Comparison of ENCODE assay signal across 19 cellular contexts in the genomic region with DNA sequence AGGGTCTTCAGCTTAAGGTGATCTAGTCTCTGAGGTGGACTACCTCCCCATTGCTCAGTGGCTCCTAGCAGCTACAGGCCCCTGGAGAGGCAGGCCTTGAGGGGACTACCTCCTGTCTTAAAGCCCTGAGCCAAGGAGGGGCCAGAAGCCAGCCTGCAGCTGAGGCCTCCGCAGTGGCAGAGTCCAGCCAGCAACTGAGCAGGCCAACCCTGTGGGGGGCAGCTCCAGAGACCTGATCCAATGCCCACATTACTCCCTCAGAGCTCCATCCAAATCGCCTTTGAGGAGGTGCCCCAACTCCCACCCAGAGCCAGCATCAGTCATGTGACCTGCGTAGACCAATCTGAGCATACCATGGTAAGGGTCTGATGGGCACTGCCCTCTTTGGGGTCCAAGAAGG. TPM values are rescaled to one million over a fixed set of nuclear protein-coding genes. Genes with fewer than 3 reads are reported as not detected.
DNase-seq lines count a peak whose midpoint lies in the region; ATAC-seq, FAIRE-seq and TF ChIP-seq lines count a peak whose summit lies in the region.
"Had no signal": no experiment of that assay in that cellular context is flagged by ENCODE, and none has a peak within 500 bp of the region (broad histone marks: within the 10 kb centered on the region; RNA-seq: fewer than 3 reads in every experiment).

No MANE protein-coding gene starts in this region.

- intact Hi-C loops in activated CD4-positive, alpha-beta T cell treated with anti-CD3 and anti-CD28 coated beads, Interleukin-2, amount 10 ng/mL, durations not matched to agents 24 days and 14 days (cut with micrococcal nuclease): loop anchor here (5.0 kb wide), 1 partner anchor 97 kb away; the partner anchor contains the start of gene CBL
- intact Hi-C loops in GM12878 (cut with micrococcal nuclease; ENCODE audit: unreplicated experiment): loop anchor here (5.0 kb wide), 1 partner anchor 87 kb away; no protein-coding TSS in a partner anchor
- intact Hi-C loops in left cardiac atrium (cut with DNase I): no loop called here

- H3K9me3 ChIP-seq in Loucy (ENCODE audit: insufficient read depth, low read depth, low read length): no peaks in the 10 kb centered on the region
- no peaks in the 10 kb centered on the region for H3K9me3 ChIP-seq in GM12878 (replicated peaks; ENCODE audit: control insufficient read depth, insufficient read depth, low read length)
- no peaks in the 10 kb centered on the region for H3K9me3 ChIP-seq in neural cell (ENCODE audit: low read length)
- H3K9me3 ChIP-seq in H9 (ENCODE audit: control insufficient read depth, low read depth, low read length): no peaks in the 10 kb centered on the region
- H3K9me3 ChIP-seq: A549, adrenal gland had no signal

- H3K9ac ChIP-seq in Loucy (ENCODE audit: low read depth, low read length, poor library complexity, severe bottlenecking) (peak overlapping the region; percentile 40), GM12878 (ENCODE audit: control insufficient read depth, insufficient read depth, low read length) (no peak overlapping the region), neural cell (ENCODE audit: low read length) (no peak overlapping the region), H9 (ENCODE audit: extremely low read depth, insufficient read length, low read length) (no peak overlapping the region)

- SMC1A ChIA-PET in GM12878 (lab: Charles Lee; ENCODE audit: uncharacterized antibody, unreplicated experiment): interaction anchor here (0.9 to 2.6 kb wide), 5 partner anchors 9 to 100 kb away, joined by 3 to 32 read pairs (median 5); partner anchors contain the start of gene HINFP

- H3K79me1 ChIP-seq in H9 (ENCODE audit: insufficient read depth, low read depth, low read length, poor library complexity, severe bottlenecking): no peaks in the 10 kb centered on the region

- H2BK120ac ChIP-seq in H9 (ENCODE audit: low read depth, low read length, poor library complexity, severe bottlenecking): no peak overlapping the region

- CTCF ChIA-PET in GM12878 (lab: Yijun Ruan, JAX): interaction anchor here (0.7 to 2.2 kb wide), 9 partner anchors 8 to 228 kb away, joined by 3 to 10 read pairs (median 5); partner anchors contain the start of gene HINFP

- H3K27ac ChIP-seq in GM12878 (ENCODE audit: control insufficient read depth, insufficient read depth): no peak overlapping the region
- H3K27ac ChIP-seq in neural cell (ENCODE audit: low read length): no peak overlapping the region
- H3K27ac ChIP-seq in H9 (ENCODE audit: insufficient read length, low read depth, low read length): no peak overlapping the region
- H3K27ac ChIP-seq: A549, adrenal gland, WERI-Rb-1 had no signal

- H3K4me1 ChIP-seq in Loucy (ENCODE audit: insufficient read depth, low read length, poor library complexity, severe bottlenecking) (peaks cover 31% of the 10 kb centered on the region), GM12878 (ENCODE audit: control insufficient read depth, insufficient read depth, low read length) (peaks cover 19% of the 10 kb centered on the region), H9 (ENCODE audit: insufficient read depth, low read length) (peaks cover 8% of the 10 kb centered on the region; the same call in 1 of the 2 replicates)

- H3K4ac ChIP-seq in H9 (ENCODE audit: low read depth, low read length): no peak overlapping the region

- no peak overlapping the region for H4K91ac ChIP-seq in H9 (ENCODE audit: insufficient read length, low read depth, low read length)

- no peak overlapping the region for H4K5ac ChIP-seq in H9 (ENCODE audit: insufficient read length, low read depth, low read length)

- ATAC-seq in GM12878 (no peak), left cardiac atrium (no peak)
- ATAC-seq: A549 had no signal

- H4K20me1 ChIP-seq in Loucy (ENCODE audit: insufficient read depth, low read length, poor library complexity, severe bottlenecking) (no peaks in the 10 kb centered on the region), GM12878 (ENCODE audit: control insufficient read depth, insufficient read depth) (no peaks in the 10 kb centered on the region), neural cell (ENCODE audit: insufficient read depth) (no peaks in the 10 kb centered on the region), H9 (ENCODE audit: control insufficient read depth, insufficient read depth, insufficient read length) (no peaks in the 10 kb centered on the region)

- peaks cover 35% of the 10 kb centered on the region for H3K79me2 ChIP-seq in Loucy (ENCODE audit: insufficient read depth, low read length)
- peaks cover 26% of the 10 kb centered on the region for H3K79me2 ChIP-seq in GM12878 (ENCODE audit: control insufficient read depth, insufficient read depth, low read length)
- H3K79me2 ChIP-seq in neural cell (replicated peaks; ENCODE audit: insufficient read depth, low read length): no peaks in the 10 kb centered on the region
- no peaks in the 10 kb centered on the region for H3K79me2 ChIP-seq in H9 (ENCODE audit: insufficient read depth, low read length)

- WGBS in GM12878 (ENCODE audit: insufficient coverage, insufficient replicate concordance, low lambda C conversion rate, missing lambda C conversion rate): 75% methylated on average over 3 of the region's 3 CpGs
- no CpG with 5 or more reads among the region's 3 CpGs for WGBS in H9 (ENCODE audit: extremely low coverage, insufficient read length, low lambda C conversion rate)

- no peak overlapping the region for H3T11ph ChIP-seq in H9 (ENCODE audit: low read length)

- H3K36me3 ChIP-seq in Loucy (ENCODE audit: insufficient read depth, low read length): peaks cover 11% of the 10 kb centered on the region; the same call in 1 of the 2 replicates
- H3K36me3 ChIP-seq in GM12878 (ENCODE audit: control insufficient read depth in 2 of 2, insufficient read depth in 2 of 2, low read length in 1 of 2): peaks cover 19% of the 10 kb centered on the region in 2 experiments
- no peaks in the 10 kb centered on the region for H3K36me3 ChIP-seq in neural cell (ENCODE audit: insufficient read depth, low read length)

- H2AFZ ChIP-seq in Loucy (ENCODE audit: low read length) (no peak overlapping the region), GM12878 (ENCODE audit: control insufficient read depth, low read depth, low read length) (no peak overlapping the region), neural cell (ENCODE audit: low read depth, low read length) (no peak overlapping the region), H9 (ENCODE audit: low read length) (no peak overlapping the region)

- FAIRE-seq in GM12878 (lab: Jason Lieb, UNC): no peak
- FAIRE-seq: A549, urothelium cell line had no signal

- H2BK20ac ChIP-seq in H9 (ENCODE audit: low read depth, low read length, poor library complexity, severe bottlenecking): no peak overlapping the region

- H3K4me1 Mint-ChIP-seq in activated CD4-positive, alpha-beta T cell treated with anti-CD3 and anti-CD28 coated beads, Interleukin-2, amount 10 ng/mL, durations not matched to agents 24 days and 14 days: peaks cover 39% of the 10 kb centered on the region
- peaks cover 27 to 28% of the 10 kb centered on the region in 2 experiments for H3K4me1 Mint-ChIP-seq in H9

- POLR2A ChIA-PET in GM12878 (lab: Charles Lee): interaction anchor here (0.5 to 7.2 kb wide), 5 partner anchors 11 to 218 kb away, joined by 3 to 76 read pairs (median 3); partner anchors contain the start of gene HINFP

- no peak overlapping the region for H2AK5ac ChIP-seq in H9 (ENCODE audit: insufficient read length, low read length)

- no peaks in the 10 kb centered on the region for H3K27me3 ChIP-seq in Loucy (ENCODE audit: insufficient read depth, low read length, poor library complexity, severe bottlenecking)
- no peaks in the 10 kb centered on the region for H3K27me3 ChIP-seq in GM12878 (replicated peaks in 1 of 2; ENCODE audit: control insufficient read depth in 2 of 2, insufficient read depth in 2 of 2, low read length in 1 of 2)
- H3K27me3 ChIP-seq in neural cell (ENCODE audit: insufficient read depth, low read depth, low read length): no peaks in the 10 kb centered on the region
- peaks cover 5% of the 10 kb centered on the region; the same call in 1 of the 2 replicates for H3K27me3 ChIP-seq in H9 (ENCODE audit: insufficient read depth, low read length)
- H3K27me3 ChIP-seq: adrenal gland had no signal

- no peak overlapping the region for H3K14ac ChIP-seq in H9 (ENCODE audit: insufficient read depth, low read length)

- TF ChIP-seq EP300 in GM12878 (IDR thresholded peaks at IDR 0.05; ENCODE audit: borderline replicate concordance in 1 of 2, control insufficient read depth in 1 of 2, low read depth in 2 of 2, low read length in 2 of 2) (no peak), neural cell (conservative IDR thresholded peaks at IDR 0.05; ENCODE audit: poor library complexity, severe bottlenecking) (no peak)

- RAD21 ChIA-PET in GM12878 (lab: Charles Lee; ENCODE audit: unreplicated experiment): interaction anchor here (1.1 to 1.5 kb wide), 2 partner anchors 10 to 11 kb away, joined by 3 to 5 read pairs; partner anchors contain the start of gene HINFP

- H3K4me2 ChIP-seq in Loucy (ENCODE audit: low read depth, low read length, poor library complexity, severe bottlenecking) (peak overlapping the region; percentile 100), GM12878 (ENCODE audit: control insufficient read depth, insufficient read depth) (no peak overlapping the region; the same call in 1 of the 2 replicates), neural cell (ENCODE audit: low read length) (no peak overlapping the region), H9 (ENCODE audit: insufficient read depth, insufficient read length, low read length) (no peak overlapping the region)
- H3K4me2 ChIP-seq: A549 had no signal

- H3K36me3 Mint-ChIP-seq in activated CD4-positive, alpha-beta T cell treated with anti-CD3 and anti-CD28 coated beads, Interleukin-2, amount 10 ng/mL, durations not matched to agents 24 days and 14 days (ENCODE audit: low read depth): peaks cover 38% of the 10 kb centered on the region
- H3K36me3 Mint-ChIP-seq in H9 (ENCODE audit: insufficient read depth in 1 of 3, low read depth in 3 of 3): no peaks in the 10 kb centered on the region; a peak in 1 of 7 replicates

- peak overlapping the region; percentile 80 for H3K4me3 ChIP-seq in Loucy (ENCODE audit: low read length, poor library complexity, severe bottlenecking)
- H3K4me3 ChIP-seq in GM12878: peak overlapping the region; percentile 96; the same call in 1 of the 2 replicates
- H3K4me3 ChIP-seq in neural cell (ENCODE audit: low read length): peak overlapping the region; percentile 89
- H3K4me3 ChIP-seq: A549, adrenal gland had no signal

- H3K23ac ChIP-seq in H9 (ENCODE audit: insufficient read length, low read depth, low read length): no peak overlapping the region

- in situ Hi-C loops in GM12878 (cut with MboI): no loop called here

- no peak overlapping the region for H3K27ac Mint-ChIP-seq in activated CD4-positive, alpha-beta T cell treated with anti-CD3 and anti-CD28 coated beads, Interleukin-2, amount 10 ng/mL, durations not matched to agents 24 days and 14 days
- no peak overlapping the region for H3K27ac Mint-ChIP-seq in H9

- no peak for DNase-seq in activated CD4-positive, alpha-beta T cell treated with anti-CD3 and anti-CD28 coated beads, Interleukin-2, amount 10 ng/mL, durations not matched to agents 24 days and 14 days
- no peak for DNase-seq in activated CD4-positive, alpha-beta T cell treated with anti-CD3 and anti-CD28 coated beads, Interleukin-2, amount 50 U/mL, for 4 hours
- DNase-seq in GM12878 (ENCODE audit: low read depth, low spot score) (no peak), NCI-H1436 treated with DMSO at 0.1 percent for 48 hours (lab: John Stamatoyannopoulos, UW) (no peak), left cardiac atrium (no peak), H9 (no peak)
- DNase-seq: adrenal gland; central memory CD4-positive, alpha-beta T cell; effector CD8-positive, alpha-beta T cell; islet precursor cell; NCI-H1436; NCI-H345; WERI-Rb-1 had no signal

- H3K9me3 Mint-ChIP-seq in activated CD4-positive, alpha-beta T cell treated with anti-CD3 and anti-CD28 coated beads, Interleukin-2, amount 10 ng/mL, durations not matched to agents 24 days and 14 days: no peaks in the 10 kb centered on the region
- H3K9me3 Mint-ChIP-seq in H9: no peaks in the 10 kb centered on the region; a peak in 1 of 5 replicates
- H3K9me3 Mint-ChIP-seq: memory B cell had no signal

- TF ChIP-seq CTCF in Loucy (conservative IDR thresholded peaks at IDR 0.05; ENCODE audit: low read length) (no peak), GM12878 (IDR thresholded peaks at IDR 0.05 in 2 of 3, conservative IDR thresholded peaks at IDR 0.05 in 1 of 3; ENCODE audit: control insufficient read depth in 2 of 3, extremely low read depth in 1 of 3, insufficient read depth in 1 of 3, low read depth in 3 of 3, low read length in 3 of 3) (no peak), neural cell (IDR thresholded peaks at IDR 0.05; ENCODE audit: poor library complexity, severe bottlenecking) (no peak), H9 (conservative IDR thresholded peaks at IDR 0.05) (no peak)

- H2BK15ac ChIP-seq in H9 (ENCODE audit: low read depth, low read length): no peak overlapping the region

- no peak overlapping the region for H2BK5ac ChIP-seq in H9 (ENCODE audit: insufficient read length, low read length)

- BruUV-seq in GM12878 (replicated peaks; lab: Mats Ljungman, UMichigan): TSS peak; percentile 63

- H3K9me2 ChIP-seq in Loucy (replicated peaks; ENCODE audit: low read depth, low read length) (no peaks in the 10 kb centered on the region), neural cell (ENCODE audit: insufficient read depth, low read length) (no peaks in the 10 kb centered on the region)

- H3K4me3 Mint-ChIP-seq in activated CD4-positive, alpha-beta T cell treated with anti-CD3 and anti-CD28 coated beads, Interleukin-2, amount 10 ng/mL, durations not matched to agents 24 days and 14 days: peak overlapping the region; percentile 95
- H3K4me3 Mint-ChIP-seq in H9: no peak overlapping the region; a peak in 1 of 5 replicates

- H3K27me3 Mint-ChIP-seq in activated CD4-positive, alpha-beta T cell treated with anti-CD3 and anti-CD28 coated beads, Interleukin-2, amount 10 ng/mL, durations not matched to agents 24 days and 14 days: no peaks in the 10 kb centered on the region
- H3K27me3 Mint-ChIP-seq in H9 (ENCODE audit: low read depth): peaks cover 16% of the 10 kb centered on the region
- H3K27me3 Mint-ChIP-seq: memory B cell had no signal

- no peak overlapping the region for H2BK12ac ChIP-seq in H9 (ENCODE audit: insufficient read length, low read depth, low read length)

- no peak for TF ChIP-seq RAD21 in GM12878 (IDR thresholded peaks at IDR 0.05; ENCODE audit: insufficient read depth, low read depth, low read length)
- no peak for TF ChIP-seq RAD21 in neural cell (conservative IDR thresholded peaks at IDR 0.05)

- peaks cover 10% of the 10 kb centered on the region for H3K23me2 ChIP-seq in H9 (ENCODE audit: insufficient read length, low read depth, low read length, poor library complexity, severe bottlenecking)

- no peak for TF ChIP-seq POLR2A in GM12878 (IDR thresholded peaks at IDR 0.05; ENCODE audit: low read depth, low read length)

- no peak overlapping the region for H4K8ac ChIP-seq in H9 (replicated peaks; ENCODE audit: insufficient read length, low read depth, low read length)

- H3F3A ChIP-seq in Loucy (ENCODE audit: low read depth) (no peaks in the 10 kb centered on the region), neural cell (ENCODE audit: insufficient read depth, low read length, poor library complexity, severe bottlenecking) (no peaks in the 10 kb centered on the region)

- no peak overlapping the region for H3K56ac ChIP-seq in H9 (ENCODE audit: insufficient read length, low read depth, low read length)

- H3K18ac ChIP-seq in H9 (ENCODE audit: insufficient read length, low read depth, low read length): no peak overlapping the region

RNA-seq across cellular contexts. Expression of gene C2CD2L, which starts 2.7 kb away (rescaled TPM):
- total RNA-seq in activated CD4-positive, alpha-beta T cell treated with anti-CD3 and anti-CD28 coated beads, Interleukin-2, amount 10 ng/mL, durations not matched to agents 24 days and 14 days: 31.5 and 33.5 TPM in 2 replicates
- total RNA-seq in GM12878 (2013; cell fraction: nucleolus; rRNA removed): 17.0 and 19.5 TPM in 2 replicates
- total RNA-seq in GM12878 (2014; rRNA removed) (4.7 and 4.9 TPM in 2 replicates), GM12878 (2014; rRNA removed; fragmentation: Illumina TruSeq; extraction: Trizol) (3.9 and 4.8 TPM in 2 replicates), GM12878 (2021) (9.6 and 11.0 TPM in 2 replicates), left cardiac atrium (1 to 10 TPM; 8.7 to 9.3 TPM), H9 (2021) (5.5 and 5.6 TPM in 2 replicates)
- polyA plus RNA-seq in GM12878 (2011; ENCODE audit: low read depth): 2.8 TPM
- polyA plus RNA-seq in GM12878 (2011; rRNA removed) (2.9 and 5.2 TPM in 2 replicates), GM12878 (2014; fragmentation: Illumina TruSeq; extraction: Trizol) (2.7 and 7.3 TPM in 2 replicates), GM12878 (2014; fragmentation: Nextera tagmentation; extraction: Ambion mirVana) (under 1 TPM; 0.21 to 0.42 TPM), GM12878 (2014; rRNA removed) (7.4 and 10.5 TPM in 2 replicates), GM12878 (2016; fragmentation: Nextera tagmentation; extraction: Ambion mirVana) (1 to 10 TPM; 3.1 to 5.5 TPM), neural cell (13.6 and 21.6 TPM in 2 replicates)
- polyA plus RNA-seq in GM12878 (2011; cell fraction: cytosol; rRNA removed): 6.3 and 7.7 TPM in 2 replicates
- 30.6 and 39.5 TPM in 2 replicates for polyA plus RNA-seq in GM12878 (2011; cell fraction: nucleus; rRNA removed)
- polyA plus RNA-seq in GM12878 (2012): 5.1 and 6.4 TPM in 2 replicates
- 6.0 and 14.5 TPM in 2 replicates for polyA minus RNA-seq in GM12878 (2011; rRNA and poly(A)+ RNA removed)
- 3.7 and 5.4 TPM in 2 replicates for polyA minus RNA-seq in GM12878 (2011; cell fraction: cytosol; rRNA and poly(A)+ RNA removed)
- polyA minus RNA-seq in GM12878 (2011; cell fraction: nucleus; rRNA and poly(A)+ RNA removed): 15.1 and 20.1 TPM in 2 replicates
- 11.5 and 13.1 TPM in 2 replicates for polyA minus RNA-seq in neural cell

RNA-seq across cellular contexts. Expression of gene DPAGT1, which starts 8.2 kb away (rescaled TPM):
- 76.1 and 79.4 TPM in 2 replicates for total RNA-seq in activated CD4-positive, alpha-beta T cell treated with anti-CD3 and anti-CD28 coated beads, Interleukin-2, amount 10 ng/mL, durations not matched to agents 24 days and 14 days
- 45.8 and 50.1 TPM in 2 replicates for total RNA-seq in GM12878 (2013; cell fraction: nucleolus; rRNA removed)
- total RNA-seq in GM12878 (2014; rRNA removed) (34.8 and 38.3 TPM in 2 replicates), GM12878 (2014; rRNA removed; fragmentation: Illumina TruSeq; extraction: Trizol) (16.9 and 20.5 TPM in 2 replicates), GM12878 (2021) (46.6 and 54.8 TPM in 2 replicates), left cardiac atrium (10 to 100 TPM; 25.9 to 27.7 TPM), H9 (2021) (43.6 and 44.5 TPM in 2 replicates)
- 18.8 TPM for polyA plus RNA-seq in GM12878 (2011; ENCODE audit: low read depth)
- polyA plus RNA-seq in GM12878 (2011; rRNA removed) (36.2 and 65.5 TPM in 2 replicates), GM12878 (2014; fragmentation: Illumina TruSeq; extraction: Trizol) (53.7 and 54.1 TPM in 2 replicates), GM12878 (2014; fragmentation: Nextera tagmentation; extraction: Ambion mirVana) (10 to 100 TPM; 33.0 to 47.8 TPM), GM12878 (2014; rRNA removed) (48.9 and 57.6 TPM in 2 replicates), GM12878 (2016; fragmentation: Nextera tagmentation; extraction: Ambion mirVana) (10 to 100 TPM; 93.1 to 95.6 TPM), neural cell (9.8 and 27.0 TPM in 2 replicates)
- 80.5 and 114 TPM in 2 replicates for polyA plus RNA-seq in GM12878 (2011; cell fraction: cytosol; rRNA removed)
- polyA plus RNA-seq in GM12878 (2011; cell fraction: nucleus; rRNA removed): 206 and 226 TPM in 2 replicates
- 20.7 and 24.9 TPM in 2 replicates for polyA plus RNA-seq in GM12878 (2012)
- polyA minus RNA-seq in GM12878 (2011; rRNA and poly(A)+ RNA removed): 59.2 and 67.6 TPM in 2 replicates
- 12.3 and 27.4 TPM in 2 replicates for polyA minus RNA-seq in GM12878 (2011; cell fraction: cytosol; rRNA and poly(A)+ RNA removed)
- polyA minus RNA-seq in GM12878 (2011; cell fraction: nucleus; rRNA and poly(A)+ RNA removed): 46.2 and 64.6 TPM in 2 replicates
- 10.5 and 14.6 TPM in 2 replicates for polyA minus RNA-seq in neural cell

RNA-seq across cellular contexts. Expression of gene HINFP, which starts 11.5 kb away (rescaled TPM):
- total RNA-seq in activated CD4-positive, alpha-beta T cell treated with anti-CD3 and anti-CD28 coated beads, Interleukin-2, amount 10 ng/mL, durations not matched to agents 24 days and 14 days: 34.9 and 41.4 TPM in 2 replicates
- 91.4 and 92.0 TPM in 2 replicates for total RNA-seq in GM12878 (2013; cell fraction: nucleolus; rRNA removed)
- 17.9 and 18.0 TPM in 2 replicates for total RNA-seq in GM12878 (2014; rRNA removed)
- 12.2 and 15.1 TPM in 2 replicates for total RNA-seq in GM12878 (2014; rRNA removed; fragmentation: Illumina TruSeq; extraction: Trizol)
- 16.1 and 24.5 TPM in 2 replicates for total RNA-seq in GM12878 (2021)
- polyA plus RNA-seq in GM12878 (2011; ENCODE audit: low read depth): 11.3 TPM
- 16.2 and 25.9 TPM in 2 replicates for polyA plus RNA-seq in GM12878 (2011; rRNA removed)
- 30.6 and 33.3 TPM in 2 replicates for polyA plus RNA-seq in GM12878 (2011; cell fraction: cytosol; rRNA removed)
- polyA plus RNA-seq in GM12878 (2011; cell fraction: nucleus; rRNA removed): 64.3 and 75.7 TPM in 2 replicates
- 16.4 and 19.0 TPM in 2 replicates for polyA plus RNA-seq in GM12878 (2012)
- 18.1 and 18.6 TPM in 2 replicates for polyA plus RNA-seq in GM12878 (2014; fragmentation: Illumina TruSeq; extraction: Trizol)
- 10 to 100 TPM; 13.1 to 18.9 TPM for polyA plus RNA-seq in GM12878 (2014; fragmentation: Nextera tagmentation; extraction: Ambion mirVana)
- 26.3 and 27.4 TPM in 2 replicates for polyA plus RNA-seq in GM12878 (2014; rRNA removed)
- polyA plus RNA-seq in GM12878 (2016; fragmentation: Nextera tagmentation; extraction: Ambion mirVana): 10 to 100 TPM; 17.9 to 18.6 TPM
- 28.8 and 39.4 TPM in 2 replicates for polyA minus RNA-seq in GM12878 (2011; rRNA and poly(A)+ RNA removed)
- 10.4 and 12.2 TPM in 2 replicates for polyA minus RNA-seq in GM12878 (2011; cell fraction: cytosol; rRNA and poly(A)+ RNA removed)
- polyA minus RNA-seq in GM12878 (2011; cell fraction: nucleus; rRNA and poly(A)+ RNA removed): 28.4 and 41.1 TPM in 2 replicates
- polyA plus RNA-seq in neural cell: 50.0 and 58.8 TPM in 2 replicates
- polyA minus RNA-seq in neural cell: 41.7 and 42.1 TPM in 2 replicates
- total RNA-seq in left cardiac atrium: 10 to 100 TPM; 12.9 to 17.5 TPM
- total RNA-seq in H9 (2021): 42.1 and 42.4 TPM in 2 replicates

RNA-seq across cellular contexts. Expression of gene HMBS, which starts 25.2 kb away (rescaled TPM):
- 60.9 and 62.8 TPM in 2 replicates for total RNA-seq in activated CD4-positive, alpha-beta T cell treated with anti-CD3 and anti-CD28 coated beads, Interleukin-2, amount 10 ng/mL, durations not matched to agents 24 days and 14 days
- total RNA-seq in GM12878 (2013; cell fraction: nucleolus; rRNA removed): 13.3 and 13.5 TPM in 2 replicates
- 15.8 and 20.8 TPM in 2 replicates for total RNA-seq in GM12878 (2014; rRNA removed)
- 20.3 and 21.2 TPM in 2 replicates for total RNA-seq in GM12878 (2014; rRNA removed; fragmentation: Illumina TruSeq; extraction: Trizol)
- total RNA-seq in GM12878 (2021): 50.6 and 53.0 TPM in 2 replicates
- 18.7 TPM for polyA plus RNA-seq in GM12878 (2011; ENCODE audit: low read depth)
- 39.6 and 52.0 TPM in 2 replicates for polyA plus RNA-seq in GM12878 (2011; rRNA removed)
- 65.9 and 86.7 TPM in 2 replicates for polyA plus RNA-seq in GM12878 (2011; cell fraction: cytosol; rRNA removed)
- 84.9 and 101 TPM in 2 replicates for polyA plus RNA-seq in GM12878 (2011; cell fraction: nucleus; rRNA removed)
- polyA plus RNA-seq in GM12878 (2012): 19.2 and 23.6 TPM in 2 replicates
- polyA plus RNA-seq in GM12878 (2014; fragmentation: Illumina TruSeq; extraction: Trizol): 39.3 and 47.4 TPM in 2 replicates
- polyA plus RNA-seq in GM12878 (2014; fragmentation: Nextera tagmentation; extraction: Ambion mirVana): 10 to 100 TPM; 17.7 to 27.6 TPM
- 54.5 and 63.0 TPM in 2 replicates for polyA plus RNA-seq in GM12878 (2014; rRNA removed)
- 10 to 100 TPM; 92.4 to 96.7 TPM for polyA plus RNA-seq in GM12878 (2016; fragmentation: Nextera tagmentation; extraction: Ambion mirVana)
- polyA minus RNA-seq in GM12878 (2011; rRNA and poly(A)+ RNA removed): 39.4 and 52.7 TPM in 2 replicates
- 16.6 and 17.5 TPM in 2 replicates for polyA minus RNA-seq in GM12878 (2011; cell fraction: cytosol; rRNA and poly(A)+ RNA removed)
- 21.2 and 24.7 TPM in 2 replicates for polyA minus RNA-seq in GM12878 (2011; cell fraction: nucleus; rRNA and poly(A)+ RNA removed)
- polyA plus RNA-seq in neural cell: 12.7 and 15.9 TPM in 2 replicates
- 4.6 and 9.5 TPM in 2 replicates for polyA minus RNA-seq in neural cell
- 10 to 100 TPM; 19.8 to 23.2 TPM for total RNA-seq in left cardiac atrium
- 57.2 and 57.7 TPM in 2 replicates for total RNA-seq in H9 (2021)

RNA-seq across cellular contexts. Expression of gene ABCG4, which starts 39.0 kb away (rescaled TPM):
- total RNA-seq in activated CD4-positive, alpha-beta T cell treated with anti-CD3 and anti-CD28 coated beads, Interleukin-2, amount 10 ng/mL, durations not matched to agents 24 days and 14 days: 0.07 TPM in 1 of 2 replicates, not detected in the other
- total RNA-seq in GM12878 (2013; cell fraction: nucleolus; rRNA removed): not detected in 2 replicates
- total RNA-seq in GM12878 (2014; rRNA removed): not detected in 2 replicates
- not detected in 2 replicates for total RNA-seq in GM12878 (2014; rRNA removed; fragmentation: Illumina TruSeq; extraction: Trizol)
- not detected in 2 replicates for total RNA-seq in GM12878 (2021)
- polyA plus RNA-seq in GM12878 (2011; ENCODE audit: low read depth): not detected
- not detected in 2 replicates for polyA plus RNA-seq in GM12878 (2011; rRNA removed)
- polyA plus RNA-seq in GM12878 (2011; cell fraction: cytosol; rRNA removed): not detected in 2 replicates
- 0.06 TPM in 1 of 2 replicates, not detected in the other for polyA plus RNA-seq in GM12878 (2011; cell fraction: nucleus; rRNA removed)
- polyA plus RNA-seq in GM12878 (2012): 0.03 TPM in 1 of 2 replicates, not detected in the other
- polyA plus RNA-seq in GM12878 (2014; fragmentation: Illumina TruSeq; extraction: Trizol): not detected in 2 replicates
- not detected for polyA plus RNA-seq in GM12878 (2014; fragmentation: Nextera tagmentation; extraction: Ambion mirVana)
- polyA plus RNA-seq in GM12878 (2014; rRNA removed): 0.04 TPM in 1 of 2 replicates, not detected in the other
- not detected for polyA plus RNA-seq in GM12878 (2016; fragmentation: Nextera tagmentation; extraction: Ambion mirVana)
- not detected in 2 replicates for polyA minus RNA-seq in GM12878 (2011; rRNA and poly(A)+ RNA removed)
- polyA minus RNA-seq in GM12878 (2011; cell fraction: cytosol; rRNA and poly(A)+ RNA removed): not detected in 2 replicates
- not detected in 2 replicates for polyA minus RNA-seq in GM12878 (2011; cell fraction: nucleus; rRNA and poly(A)+ RNA removed)
- polyA plus RNA-seq in neural cell: 1.5 and 3.0 TPM in 2 replicates
- polyA minus RNA-seq in neural cell: 1.5 and 1.9 TPM in 2 replicates
- total RNA-seq in left cardiac atrium: 1 to 10 TPM in 1 of 2 donors, under 1 TPM in 1; 0.68 to 1.8 TPM
- total RNA-seq in H9 (2021): 0.68 and 1.2 TPM in 2 replicates
- total RNA-seq: HT-29 had no signal

Comparison
In these comparisons a context has a peak if more than half of its experiments do, and no peak if none do; other contexts are left out.
1. intact Hi-C loops: an anchor here in activated CD4-positive, alpha-beta T cell treated with anti-CD3 and anti-CD28 coated beads, Interleukin-2, amount 10 ng/mL, durations not matched to agents 24 days and 14 days (5.0 kb wide) and GM12878 (5.0 kb wide); none called in left cardiac atrium.